Comparison of ENCODE assay signal across 8 cellular contexts in the genomic region with DNA sequence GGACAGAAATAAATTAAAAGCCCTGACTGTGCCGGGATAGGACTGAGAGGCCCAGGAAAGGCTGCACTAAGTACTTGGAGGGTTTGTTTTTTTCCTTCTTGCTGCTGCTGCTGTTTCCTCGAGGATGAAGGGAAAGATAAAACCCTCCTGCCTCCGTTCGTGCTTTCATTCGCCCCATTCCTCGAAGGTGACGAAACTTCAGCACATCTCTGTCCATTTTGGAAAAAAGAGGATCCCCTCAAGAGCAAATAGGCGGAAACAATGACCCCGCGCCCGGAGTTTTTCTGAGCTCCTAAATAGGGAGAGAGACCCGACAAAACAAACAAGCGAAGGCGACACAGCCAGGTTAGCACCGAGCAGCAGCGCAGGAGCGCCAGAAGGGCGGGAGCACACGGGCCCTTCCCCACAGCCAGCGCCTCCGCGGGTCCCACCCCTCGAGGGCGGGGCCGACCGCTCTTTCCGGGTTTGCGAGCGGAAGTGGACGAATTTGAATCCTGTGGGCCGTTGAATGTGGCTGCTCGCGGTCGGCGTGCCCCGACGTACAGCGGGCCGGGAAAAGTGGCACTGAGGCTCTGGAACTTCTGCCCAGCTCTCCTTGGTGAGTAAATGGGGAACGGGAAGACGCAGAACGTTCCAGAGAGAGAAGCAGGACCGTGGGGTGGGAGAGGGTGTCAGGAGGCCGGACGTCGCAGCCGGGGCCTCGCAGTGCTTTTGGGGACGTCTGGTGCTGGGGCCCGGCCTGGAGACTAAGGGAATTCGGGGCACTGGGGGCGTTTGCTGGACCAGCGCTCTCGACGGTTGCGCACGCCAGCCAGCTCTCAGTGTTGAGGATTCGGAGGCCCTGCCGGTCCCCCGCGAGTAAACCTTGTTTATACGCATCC. TPM values are rescaled to one million over a fixed set of nuclear protein-coding genes. Genes with fewer than 3 reads are reported as not detected.
A peak's percentile ranks its signal among the peaks of the same experiment; 100 is the strongest.
DNase-seq lines count a peak whose midpoint lies in the region; ATAC-seq, FAIRE-seq and TF ChIP-seq lines count a peak whose summit lies in the region.

A gene with protein sequence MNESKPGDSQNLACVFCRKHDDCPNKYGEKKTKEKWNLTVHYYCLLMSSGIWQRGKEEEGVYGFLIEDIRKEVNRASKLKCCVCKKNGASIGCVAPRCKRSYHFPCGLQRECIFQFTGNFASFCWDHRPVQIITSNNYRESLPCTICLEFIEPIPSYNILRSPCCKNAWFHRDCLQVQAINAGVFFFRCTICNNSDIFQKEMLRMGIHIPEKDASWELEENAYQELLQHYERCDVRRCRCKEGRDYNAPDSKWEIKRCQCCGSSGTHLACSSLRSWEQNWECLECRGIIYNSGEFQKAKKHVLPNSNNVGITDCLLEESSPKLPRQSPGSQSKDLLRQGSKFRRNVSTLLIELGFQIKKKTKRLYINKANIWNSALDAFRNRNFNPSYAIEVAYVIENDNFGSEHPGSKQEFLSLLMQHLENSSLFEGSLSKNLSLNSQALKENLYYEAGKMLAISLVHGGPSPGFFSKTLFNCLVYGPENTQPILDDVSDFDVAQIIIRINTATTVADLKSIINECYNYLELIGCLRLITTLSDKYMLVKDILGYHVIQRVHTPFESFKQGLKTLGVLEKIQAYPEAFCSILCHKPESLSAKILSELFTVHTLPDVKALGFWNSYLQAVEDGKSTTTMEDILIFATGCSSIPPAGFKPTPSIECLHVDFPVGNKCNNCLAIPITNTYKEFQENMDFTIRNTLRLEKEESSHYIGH (plus strand): TSS at position 484 of the 881 bp plus-strand sequence. CDS start 21,922 bp downstream, outside the sequence.

- H3K4me3 ChIP-seq in kidney (ENCODE audit: low read length in 2 of 2), result peak within 1 kb of the TSS; percentile 90 to 97

- H3K9me3 ChIP-seq in kidney (ENCODE audit: control insufficient read depth in 1 of 2, low read length in 2 of 2), result no peaks in the 10 kb centered on the region

- no peaks in the 10 kb centered on the region for H3K4me1 ChIP-seq in kidney (ENCODE audit: control insufficient read depth in 1 of 2, insufficient read depth in 1 of 2, low read depth in 1 of 2, low read length in 2 of 2)

- H3K9ac ChIP-seq in kidney (ENCODE audit: low read length in 2 of 2), result peak within 1 kb of the TSS; percentile 64 to 93

- peak; percentile 99 for ATAC-seq in HG03175 (IDR thresholded peaks at IDR 0.05; ENCODE audit: unreplicated experiment)

- no peak for FAIRE-seq in kidney (lab: Jason Lieb, UNC)

- peak; percentile 80 for TF ChIP-seq POLR2A in GM18951 (IDR thresholded peaks at IDR 0.05; ENCODE audit: extremely low read depth, insufficient read depth, insufficient read length)

- in situ Hi-C loops in GM18951 (cut with MboI; ENCODE audit: low sequenced_read_pairs, unreplicated experiment), result no loop called here

- no peaks in the 10 kb centered on the region for H3K36me3 ChIP-seq in kidney (ENCODE audit: control insufficient read depth in 1 of 2, insufficient read depth in 2 of 2, low read length in 2 of 2)

- H3K27ac ChIP-seq in kidney (ENCODE audit: low read depth in 2 of 2, low read length in 2 of 2), result peak within 1 kb of the TSS; percentile 34 to 55

- peak; percentile 92 for DNase-seq in AG08395 (ENCODE audit: low spot score)
- DNase-seq in NCI-H2227 treated with DMSO at 0.1 percent for 48 hours (lab: John Stamatoyannopoulos, UW), result peak; percentile 87
- DNase-seq in activated CD4-positive, CD25-positive, alpha-beta regulatory T cell treated with anti-CD3 and anti-CD28 coated beads, Interleukin-2, amount 50 U/mL, for 72 hours, result peak; percentile 89
- DNase-seq in cerebellar nuclear complex (lab: John Stamatoyannopoulos, UW), result peak; percentile 25 to 50
- peak; percentile 94 for DNase-seq in kidney
- DNase-seq in stimulated activated CD4-positive, alpha-beta T cell treated with anti-CD3 and anti-CD28 coated beads, Interleukin-15, amount 100 ng/mL, for 24 hours, result peak; percentile 93

- intact Hi-C loops in kidney (cut with DNase I), result no loop called here

- no peak for TF ChIP-seq CTCF in kidney (IDR thresholded peaks at IDR 0.05; ENCODE audit: borderline replicate concordance, extremely low read depth, insufficient read depth)

RNA-seq across cellular contexts. Expression of the gene that starts here (rescaled TPM):
- total RNA-seq in kidney, result 20.5 TPM
- 4.4 TPM for polyA plus RNA-seq in kidney (ENCODE audit: insufficient read depth, low read depth, low replicate concordance)

Comparison
In these comparisons a context has a peak if more than half of its experiments do, and no peak if none do; other contexts are left out.
1. Peak in every context shown above with its lines: DNase-seq, ATAC-seq, H3K4me3 ChIP-seq and H3K27ac ChIP-seq.
2. DNase-seq: peak in every context shown above with its lines; median percentile 94 in kidney; 93 in stimulated activated CD4-positive, alpha-beta T cell treated with anti-CD3 and anti-CD28 coated beads, Interleukin-15, amount 100 ng/mL, for 24 hours; 92 in AG08395; 89 in activated CD4-positive, CD25-positive, alpha-beta regulatory T cell treated with anti-CD3 and anti-CD28 coated beads, Interleukin-2, amount 50 U/mL, for 72 hours; 87 in NCI-H2227 treated with DMSO at 0.1 percent for 48 hours; 38 in cerebellar nuclear complex.